ENCODE assay signal across 20 cellular contexts in genomic region chr9:4859035-4859434, GRCh38.
DNase-seq lines count a peak whose midpoint lies in the region; ATAC-seq, FAIRE-seq and TF ChIP-seq lines count a peak whose summit lies in the region.
"Had no signal": no experiment of that assay in that cellular context is flagged by ENCODE, and none has a peak within 500 bp of the region (broad histone marks: within the 10 kb centered on the region; RNA-seq: fewer than 3 reads in every experiment).

No MANE protein-coding gene starts in this region.

- no peak for TF ChIP-seq EP300 in K562 (IDR thresholded peaks at IDR 0.05; ENCODE audit: low read length)

- H3K9me3 ChIP-seq in K562 (replicated peaks; ENCODE audit: control insufficient read depth, insufficient read depth, low read depth, low read length): no peaks in the 10 kb centered on the region

- H3K79me2 ChIP-seq in K562 (ENCODE audit: control insufficient read depth, insufficient read depth, low read length): peaks cover 87% of the 10 kb centered on the region

- peak; percentile 21 for DNase-seq in NCI-H510A treated with DMSO at 0.1 percent for 48 hours (lab: John Stamatoyannopoulos, UW)
- DNase-seq in NCI-H510A (lab: John Stamatoyannopoulos, UW): no peak
- DNase-seq in NCI-H146 (lab: John Stamatoyannopoulos, UW): peak; percentile 83
- peak; percentile 45 for DNase-seq in NCI-H345 (lab: John Stamatoyannopoulos, UW)
- no peak for DNase-seq in K562 (ENCODE audit: extremely low read depth in 1 of 4, low spot score in 3 of 4)
- DNase-seq in NCI-H2227 treated with DMSO at 0.1 percent for 48 hours (lab: John Stamatoyannopoulos, UW): no peak
- DNase-seq in GM12891 (ENCODE audit: insufficient read length, low spot score): no peak
- no peak for DNase-seq in GM10266 (ENCODE audit: extremely low spot score)
- DNase-seq: CD8-positive, alpha-beta memory T cell; DMS 273 treated with DMSO at 0.1 percent for 48 hours; H9; IMR-90; Kasumi-1; NCI-H1417 treated with DMSO at 0.1 percent for 48 hours; NCI-H2171 treated with DMSO at 0.1 percent for 48 hours had no signal

- TF ChIP-seq CTCF in K562 (IDR thresholded peaks at IDR 0.05 in 2 of 3, conservative IDR thresholded peaks at IDR 0.05 in 1 of 3; ENCODE audit: insufficient read depth in 2 of 3, low read depth in 1 of 3, low read length in 3 of 3): no peak
- TF ChIP-seq CTCF in GM10266 (IDR thresholded peaks at IDR 0.05; ENCODE audit: control insufficient read depth, insufficient read depth, low read depth, missing control alignments): no peak

- H3K36me3 ChIP-seq in K562 (ENCODE audit: control insufficient read depth, insufficient read depth, low read length): peaks cover 79% of the 10 kb centered on the region

- H3K4me1 ChIP-seq in K562 (replicated peaks in 1 of 2; ENCODE audit: control insufficient read depth in 2 of 2, insufficient read depth in 2 of 2, low read length in 2 of 2): peaks cover 53 to 84% of the 10 kb centered on the region in 2 experiments

- no peak for FAIRE-seq in K562 (lab: Jason Lieb, UNC)
- FAIRE-seq in GM12891 (lab: Jason Lieb, UNC): no peak
- FAIRE-seq: A204.1 had no signal

- H3K4me2 ChIP-seq in K562 (ENCODE audit: insufficient read depth, low read length): no peak overlapping the region
- H3K4me2 ChIP-seq: BLaER1 treated with 17β-estradiol and CSF1 and Interleukin-3, amounts not matched to agents 10 nM and 100 nM had no signal

- H3K27ac ChIP-seq in K562 (ENCODE audit: extremely low read depth, low read depth, low read length): peak overlapping the region; percentile 11; the same call in 1 of the 3 replicates
- H3K27ac ChIP-seq: BLaER1 treated with 17β-estradiol and CSF1 and Interleukin-3, amounts not matched to agents 10 nM and 100 nM; SK-N-MC had no signal

- TF ChIP-seq POLR2A in K562 (conservative IDR thresholded peaks at IDR 0.05): no peak
- no peak for TF ChIP-seq POLR2A in GM12891 (IDR thresholded peaks at IDR 0.05; ENCODE audit: low read depth, low read length)

- intact Hi-C loops in K562 (cut with micrococcal nuclease): no loop called here

- no peaks in the 10 kb centered on the region for H4K20me1 ChIP-seq in K562 (replicated peaks; ENCODE audit: control insufficient read depth, insufficient read depth, low read length)

- no peaks in the 10 kb centered on the region for H3K27me3 ChIP-seq in K562 (ENCODE audit: control insufficient read depth in 2 of 2, insufficient read depth in 2 of 2, low read length in 2 of 2)
- H3K27me3 ChIP-seq: BLaER1 treated with 17β-estradiol and CSF1 and Interleukin-3, amounts not matched to agents 10 nM and 100 nM had no signal

- H3K9me1 ChIP-seq in K562 (ENCODE audit: control insufficient read depth, insufficient read depth, low read length): no peaks in the 10 kb centered on the region

- peak overlapping the region in 1 of 2 experiments; percentile 4; a peak in 1 of 4 replicates for H3K9ac ChIP-seq in K562 (ENCODE audit: insufficient read depth in 1 of 2, low read depth in 2 of 2, low read length in 2 of 2)
- H3K9ac ChIP-seq: BLaER1 treated with 17β-estradiol and CSF1 and Interleukin-3, amounts not matched to agents 10 nM and 100 nM had no signal

- no peak for ATAC-seq in K562
- ATAC-seq: Panc1, Right ventricle myocardium inferior had no signal

- in situ Hi-C loops in K562 (cut with MboI): no loop called here

- 92% methylated on average over 6 of the region's 6 CpGs for WGBS in K562 (ENCODE audit: insufficient coverage, low coverage, missing lambda C conversion rate)

- no peak for TF ChIP-seq RAD21 in K562 (CRISPR knock-in tag; conservative IDR thresholded peaks at IDR 0.05 in 1 of 2, IDR thresholded peaks at IDR 0.05 in 1 of 2)

- CTCF ChIA-PET in K562 (lab: Yijun Ruan, JAX; ENCODE audit: low intra/inter-chr PET ratio): no interaction called here

- no TSS peak for BruUV-seq in K562 (replicated peaks; lab: Mats Ljungman, UMichigan)

- POLR2A ChIA-PET in K562 (lab: Yijun Ruan, JAX): interaction anchor here (1.1 kb wide), 1 partner anchor 20 kb away, joined by 4 read pairs; no protein-coding TSS in a partner anchor

- H2AFZ ChIP-seq in K562 (ENCODE audit: low read depth, low read length): no peak overlapping the region

- H3K4me3 ChIP-seq in K562: no peak overlapping the region
- H3K4me3 ChIP-seq: BLaER1 treated with 17β-estradiol and CSF1 and Interleukin-3, amounts not matched to agents 10 nM and 100 nM; SK-N-MC had no signal

TF ChIP-seq in K562, 482 proteins besides CTCF, POLR2A, EP300 and RAD21 (continues in another document):
- no peak for TF ChIP-seq NFYB (IDR thresholded peaks at IDR 0.05; ENCODE audit: extremely low read depth, insufficient read length)
- TF ChIP-seq SRSF7 (optimal IDR thresholded peaks at IDR 0.05; ENCODE audit: low read depth, low read length): no peak
- no peak for TF ChIP-seq CHD4 (IDR thresholded peaks at IDR 0.05; ENCODE audit: insufficient read depth, insufficient replicate concordance, low read depth, low read length, poor library complexity, severe bottlenecking)
- TF ChIP-seq, protein P1, sequence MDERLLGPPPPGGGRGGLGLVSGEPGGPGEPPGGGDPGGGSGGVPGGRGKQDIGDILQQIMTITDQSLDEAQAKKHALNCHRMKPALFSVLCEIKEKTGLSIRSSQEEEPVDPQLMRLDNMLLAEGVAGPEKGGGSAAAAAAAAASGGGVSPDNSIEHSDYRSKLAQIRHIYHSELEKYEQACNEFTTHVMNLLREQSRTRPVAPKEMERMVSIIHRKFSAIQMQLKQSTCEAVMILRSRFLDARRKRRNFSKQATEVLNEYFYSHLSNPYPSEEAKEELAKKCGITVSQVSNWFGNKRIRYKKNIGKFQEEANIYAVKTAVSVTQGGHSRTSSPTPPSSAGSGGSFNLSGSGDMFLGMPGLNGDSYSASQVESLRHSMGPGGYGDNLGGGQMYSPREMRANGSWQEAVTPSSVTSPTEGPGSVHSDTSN (CRISPR knock-in tag; IDR thresholded peaks at IDR 0.05; ENCODE audit: low read depth): no peak
- TF ChIP-seq, protein P1 (tag; conservative IDR thresholded peaks at IDR 0.05; ENCODE audit: low read depth): no peak

TF ChIP-seq in GM12891, 5 proteins besides CTCF, POLR2A, EP300 and RAD21:
- TF ChIP-seq POU2F2 (IDR thresholded peaks at IDR 0.05; ENCODE audit: low read depth, low read length): no peak
- TF ChIP-seq POLR2AphosphoS5 (IDR thresholded peaks at IDR 0.05; ENCODE audit: low read depth, low read length): no peak
- no peak for TF ChIP-seq PAX5 (IDR thresholded peaks at IDR 0.05; ENCODE audit: insufficient read depth, low read length, severe bottlenecking)
- TF ChIP-seq SPI1 (IDR thresholded peaks at IDR 0.05; ENCODE audit: low read depth, low read length): no peak
- TF ChIP-seq TAF1 (IDR thresholded peaks at IDR 0.05; ENCODE audit: low read depth, low read length): no peak

Comparison
In these comparisons a context has a peak if more than half of its experiments do, and no peak if none do; other contexts are left out.
1. DNase-seq: peak in NCI-H510A treated with DMSO at 0.1 percent for 48 hours (single experiment), NCI-H146 (single experiment) and NCI-H345 (single experiment); none in NCI-H510A (single experiment), K562 (0 of 4), NCI-H2227 treated with DMSO at 0.1 percent for 48 hours (single experiment), GM12891 (single experiment) and GM10266 (single experiment).